ENCODE assay signal across 8 cellular contexts in genomic region chr3:46368569-46368968, GRCh38. TPM values are rescaled to one million over a fixed set of nuclear protein-coding genes. Genes with fewer than 3 reads are reported as not detected.
DNase-seq lines count a peak whose midpoint lies in the region; ATAC-seq and TF ChIP-seq lines count a peak whose summit lies in the region.

No MANE protein-coding gene starts in this region.

- peak overlapping the region; percentile 82 for H3K27ac ChIP-seq in CD4-positive, CD25-positive, alpha-beta regulatory T cell (ENCODE audit: insufficient read depth, low read length, poor library complexity, severe bottlenecking)
- H3K27ac ChIP-seq in right lobe of liver, result no peak overlapping the region

- H3K4me3 Mint-ChIP-seq in CD4-positive, CD25-positive, alpha-beta regulatory T cell, result peak overlapping the region in 3 of 4 donors; percentile 36 to 76 (median 57)

- peak; percentile 74 to 79 for ATAC-seq in CD4-positive, CD25-positive, alpha-beta regulatory T cell (ENCODE audit: low read depth in 2 of 2)
- ATAC-seq in right lobe of liver (peak; percentile 81 to 88 (median 83)), GM18907 (IDR thresholded peaks at IDR 0.05; ENCODE audit: unreplicated experiment) (no peak)

- peak; percentile 17 to 88 (median 66) for DNase-seq in CD4-positive, CD25-positive, alpha-beta regulatory T cell
- DNase-seq in HCEC 1CT, result peak; percentile 27
- DNase-seq in SKM-1 treated with dmso at 0.1 percent for 144 hours (lab: John Stamatoyannopoulos, UW; ENCODE audit: unreplicated experiment), result peak; percentile 91
- DNase-seq in amygdala (lab: John Stamatoyannopoulos, UW), result peak in 31 of 56 donors; percentile 9 to 75 (median 25)
- peak; percentile 53 to 64 (median 58) for DNase-seq in right lobe of liver
- peak in 4 of 6 experiments; percentile 1 to 26 (median 10) for DNase-seq in stimulated activated naive CD4-positive, alpha-beta T cell (lab: John Stamatoyannopoulos, UW)
- no peak for DNase-seq in AG20443 (ENCODE audit: low spot score)

- WGBS in right lobe of liver (ENCODE audit: insufficient coverage, low coverage, low lambda C conversion rate, missing lambda C conversion rate), result 29% methylated on average over 7 of the region's 7 CpGs

- H3K36me3 Mint-ChIP-seq in CD4-positive, CD25-positive, alpha-beta regulatory T cell, result no peaks in the 10 kb centered on the region

- no peaks in the 10 kb centered on the region for H3K27me3 Mint-ChIP-seq in CD4-positive, CD25-positive, alpha-beta regulatory T cell

- intact Hi-C loops in right lobe of liver (cut with DNase I), result no loop called here

- H3K27me3 ChIP-seq in CD4-positive, CD25-positive, alpha-beta regulatory T cell (ENCODE audit: control insufficient read depth, insufficient read depth, low read length), result no peaks in the 10 kb centered on the region
- H3K27me3 ChIP-seq in right lobe of liver, result no peaks in the 10 kb centered on the region

- H3K27ac Mint-ChIP-seq in CD4-positive, CD25-positive, alpha-beta regulatory T cell, result peak overlapping the region; percentile 84 to 90 (median 89)

- peaks cover 0 to 1% (median 0%) of the 10 kb centered on the region in 7 donors for H3K9me3 Mint-ChIP-seq in CD4-positive, CD25-positive, alpha-beta regulatory T cell

- no peaks in the 10 kb centered on the region for H3K9me3 ChIP-seq in CD4-positive, CD25-positive, alpha-beta regulatory T cell (ENCODE audit: control insufficient read depth in 2 of 2, low read length in 2 of 2)
- H3K9me3 ChIP-seq in right lobe of liver, result no peaks in the 10 kb centered on the region

- peak overlapping the region; percentile 64 for H3K4me3 ChIP-seq in CD4-positive, CD25-positive, alpha-beta regulatory T cell (ENCODE audit: low read depth, low read length)
- H3K4me3 ChIP-seq in right lobe of liver, result no peak overlapping the region

- TF ChIP-seq CTCF in right lobe of liver (IDR thresholded peaks at IDR 0.05), result peak in 2 of 4 donors; percentile 7 to 19

- H3K4me1 Mint-ChIP-seq in CD4-positive, CD25-positive, alpha-beta regulatory T cell, result peaks cover 16 to 54% (median 44%) of the 10 kb centered on the region in 4 donors

- H3K4me1 ChIP-seq in CD4-positive, CD25-positive, alpha-beta regulatory T cell (ENCODE audit: control insufficient read depth, insufficient read depth, low read length, poor library complexity, severe bottlenecking), result peaks cover 52% of the 10 kb centered on the region
- no peaks in the 10 kb centered on the region for H3K4me1 ChIP-seq in right lobe of liver

- no peak for TF ChIP-seq POLR2A in right lobe of liver (IDR thresholded peaks at IDR 0.05)

- no peaks in the 10 kb centered on the region for H3K36me3 ChIP-seq in CD4-positive, CD25-positive, alpha-beta regulatory T cell (ENCODE audit: control insufficient read depth, insufficient read depth, low read length)
- H3K36me3 ChIP-seq in right lobe of liver, result no peaks in the 10 kb centered on the region

RNA-seq across cellular contexts. Expression of gene CCR5, which starts 2.2 kb away (rescaled TPM):
- 18.2 TPM for total RNA-seq in CD4-positive, CD25-positive, alpha-beta regulatory T cell
- polyA plus RNA-seq in CD4-positive, CD25-positive, alpha-beta regulatory T cell, result 10 to 100 TPM; 10.9 to 18.6 (median 15.7) TPM
- total RNA-seq in right lobe of liver, result 1 to 10 TPM in 2 of 6 experiments, under 1 TPM in 4; 0.22 to 2.0 (median 0.43) TPM

RNA-seq across cellular contexts. Expression of gene CCR2, which starts 14.7 kb away (rescaled TPM):
- 9.5 TPM for total RNA-seq in CD4-positive, CD25-positive, alpha-beta regulatory T cell
- polyA plus RNA-seq in CD4-positive, CD25-positive, alpha-beta regulatory T cell, result 10 to 100 TPM; 14.4 to 25.6 (median 16.5) TPM
- 1 to 10 TPM in 3 of 6 experiments, under 1 TPM in 3; 0.66 to 1.5 (median 0.92) TPM for total RNA-seq in right lobe of liver

RNA-seq across cellular contexts. Expression of gene CCRL2, which starts 38.5 kb away (rescaled TPM):
- total RNA-seq in CD4-positive, CD25-positive, alpha-beta regulatory T cell, result 10.6 TPM
- 1 to 10 TPM; 1.4 to 2.2 (median 1.9) TPM for polyA plus RNA-seq in CD4-positive, CD25-positive, alpha-beta regulatory T cell
- 1 to 10 TPM in 3 of 6 experiments, under 1 TPM in 3; 0.30 to 2.8 (median 1.3) TPM for total RNA-seq in right lobe of liver
